10 cellular contexts compared by ENCODE assay signal in genomic region chr15:74793135-74794028, GRCh38. TPM values are rescaled to one million over a fixed set of nuclear protein-coding genes. Genes with fewer than 3 reads are reported as not detected.
A peak's percentile ranks its signal among the peaks of the same experiment; 100 is the strongest.
DNase-seq lines count a peak whose midpoint lies in the region; ATAC-seq, FAIRE-seq and TF ChIP-seq lines count a peak whose summit lies in the region.
"Had no signal": no experiment of that assay in that cellular context is flagged by ENCODE, and none has a peak within 500 bp of the region (broad histone marks: within the 10 kb centered on the region; RNA-seq: fewer than 3 reads in every experiment).

No MANE protein-coding gene starts in this region.

- POLR2A ChIA-PET in activated CD4-positive, alpha-beta T cell treated with anti-CD3 and anti-CD28 coated beads, Interleukin-2, amount 10 ng/mL, durations not matched to agents 7 days and 5 days (lab: Charles Lee): interaction anchor here (1.2 to 1.9 kb wide), 3 partner anchors 9 to 12 kb away, joined by 3 to 7 read pairs (median 5); partner anchors contain the start of gene CSK

- no peaks in the 10 kb centered on the region for H3K9me3 Mint-ChIP-seq in activated CD4-positive, alpha-beta T cell treated with anti-CD3 and anti-CD28 coated beads, Interleukin-2, amount 10 ng/mL, durations not matched to agents 7 days and 5 days
- H3K9me3 Mint-ChIP-seq: HFFc6, nephron had no signal

- CTCF ChIA-PET in activated CD4-positive, alpha-beta T cell treated with anti-CD3 and anti-CD28 coated beads, Interleukin-2, amount 10 ng/mL, durations not matched to agents 7 days and 5 days (lab: Charles Lee): interaction anchor here (0.6 to 27.9 kb wide), 17 partner anchors 6 to 162 kb away, joined by 3 to 930 read pairs (median 4); partner anchors contain the start of genes CPLX3, CSK and LMAN1L

- peaks cover 87% of the 10 kb centered on the region for H3K4me1 Mint-ChIP-seq in activated CD4-positive, alpha-beta T cell treated with anti-CD3 and anti-CD28 coated beads, Interleukin-2, amount 10 ng/mL, durations not matched to agents 7 days and 5 days

- no peak overlapping the region for H3K4me3 ChIP-seq in HFF-Myc (replicated peaks; ENCODE audit: low read depth, low read length)

- peak overlapping the region; percentile 38 for H3K4me3 Mint-ChIP-seq in activated CD4-positive, alpha-beta T cell treated with anti-CD3 and anti-CD28 coated beads, Interleukin-2, amount 10 ng/mL, durations not matched to agents 7 days and 5 days
- H3K4me3 Mint-ChIP-seq: HFFc6, nephron had no signal

- peak; percentile 15 for TF ChIP-seq CTCF in HFF-Myc (IDR thresholded peaks at IDR 0.05; ENCODE audit: low read depth, low read length, missing control alignments)

- H3K36me3 Mint-ChIP-seq in activated CD4-positive, alpha-beta T cell treated with anti-CD3 and anti-CD28 coated beads, Interleukin-2, amount 10 ng/mL, durations not matched to agents 7 days and 5 days (ENCODE audit: low read depth): peaks cover 54% of the 10 kb centered on the region

- no peak for ATAC-seq in GM18517 (IDR thresholded peaks at IDR 0.05; ENCODE audit: unreplicated experiment)
- no peak for ATAC-seq in GM21526 (IDR thresholded peaks at IDR 0.05; ENCODE audit: low FRiP score, unreplicated experiment)

- TF ChIP-seq POLR2A in GM12891 (IDR thresholded peaks at IDR 0.05; ENCODE audit: low read depth, low read length): no peak

- DNase-seq in HFF-Myc (ENCODE audit: extremely low read depth, low read depth) (no peak), dermis blood vessel endothelial cell (peak; percentile 60), NCI-H2029 (lab: John Stamatoyannopoulos, UW) (no peak), GM12891 (ENCODE audit: insufficient read length, low spot score) (no peak)
- DNase-seq in activated CD4-positive, alpha-beta T cell treated with anti-CD3 and anti-CD28 coated beads, Interleukin-2, amount 10 ng/mL, durations not matched to agents 7 days and 5 days: peak; percentile 72
- DNase-seq in stimulated activated CD4-positive, alpha-beta T cell treated with anti-CD3 and anti-CD28 coated beads, TNF-alpha, amount 100 ng/mL, for 24 hours (ENCODE audit: low read depth in 3 of 3): peak in 2 of 3 experiments; percentile 38 to 62
- DNase-seq: HFFc6 had no signal

- H3K27me3 Mint-ChIP-seq in activated CD4-positive, alpha-beta T cell treated with anti-CD3 and anti-CD28 coated beads, Interleukin-2, amount 10 ng/mL, durations not matched to agents 7 days and 5 days: no peaks in the 10 kb centered on the region

- no peak for FAIRE-seq in GM12891 (lab: Jason Lieb, UNC)

- peak overlapping the region; percentile 71 for H3K27ac Mint-ChIP-seq in activated CD4-positive, alpha-beta T cell treated with anti-CD3 and anti-CD28 coated beads, Interleukin-2, amount 10 ng/mL, durations not matched to agents 7 days and 5 days
- H3K27ac Mint-ChIP-seq: HFFc6, nephron had no signal

TF ChIP-seq in GM12891, 5 proteins besides CTCF, POLR2A, EP300 and RAD21:
- TF ChIP-seq PAX5 (IDR thresholded peaks at IDR 0.05; ENCODE audit: insufficient read depth, low read length, severe bottlenecking) (no peak), POU2F2 (IDR thresholded peaks at IDR 0.05; ENCODE audit: low read depth, low read length) (no peak), TAF1 (IDR thresholded peaks at IDR 0.05; ENCODE audit: low read depth, low read length) (no peak), SPI1 (IDR thresholded peaks at IDR 0.05; ENCODE audit: low read depth, low read length) (no peak), POLR2AphosphoS5 (IDR thresholded peaks at IDR 0.05; ENCODE audit: low read depth, low read length) (no peak)

RNA-seq across cellular contexts. Expression of gene CSK, which starts 11.5 kb away (rescaled TPM):
- total RNA-seq in activated CD4-positive, alpha-beta T cell treated with anti-CD3 and anti-CD28 coated beads, Interleukin-2, amount 10 ng/mL, durations not matched to agents 7 days and 5 days: 100 to 1,000 TPM; 315 to 348 TPM
- total RNA-seq in dermis blood vessel endothelial cell: 31.5 and 87.8 TPM in 2 replicates
- 116 TPM for polyA plus RNA-seq in GM12891 (2012; ENCODE audit: low read depth, missing spikeins)

RNA-seq across cellular contexts. Expression of gene LMAN1L, which starts 19.3 kb away (rescaled TPM):
- total RNA-seq in activated CD4-positive, alpha-beta T cell treated with anti-CD3 and anti-CD28 coated beads, Interleukin-2, amount 10 ng/mL, durations not matched to agents 7 days and 5 days: under 1 TPM; 0.87 to 0.92 TPM
- total RNA-seq in dermis blood vessel endothelial cell: not detected in 2 replicates
- polyA plus RNA-seq in GM12891 (2012; ENCODE audit: low read depth, missing spikeins): 0.28 TPM
- total RNA-seq: HFFc6 had no signal

RNA-seq across cellular contexts. Expression of gene CPLX3, which starts 33.0 kb away (rescaled TPM):
- under 1 TPM; 0.12 to 0.19 TPM for total RNA-seq in activated CD4-positive, alpha-beta T cell treated with anti-CD3 and anti-CD28 coated beads, Interleukin-2, amount 10 ng/mL, durations not matched to agents 7 days and 5 days
- not detected in 2 replicates for total RNA-seq in dermis blood vessel endothelial cell
- 0.15 TPM for polyA plus RNA-seq in GM12891 (2012; ENCODE audit: low read depth, missing spikeins)

RNA-seq across cellular contexts. Expression of gene CYP1A2, which starts 44.7 kb away (rescaled TPM):
- total RNA-seq in activated CD4-positive, alpha-beta T cell treated with anti-CD3 and anti-CD28 coated beads, Interleukin-2, amount 10 ng/mL, durations not matched to agents 7 days and 5 days: not detected
- total RNA-seq in dermis blood vessel endothelial cell: not detected in 2 replicates
- not detected for polyA plus RNA-seq in GM12891 (2012; ENCODE audit: low read depth, missing spikeins)
- total RNA-seq: HFFc6 had no signal

RNA-seq across cellular contexts. Expression of gene ULK3, which starts 49.6 kb away (rescaled TPM):
- 10 to 100 TPM; 56.6 to 66.4 TPM for total RNA-seq in activated CD4-positive, alpha-beta T cell treated with anti-CD3 and anti-CD28 coated beads, Interleukin-2, amount 10 ng/mL, durations not matched to agents 7 days and 5 days
- total RNA-seq in dermis blood vessel endothelial cell: 31.0 and 39.3 TPM in 2 replicates
- 16.3 TPM for polyA plus RNA-seq in GM12891 (2012; ENCODE audit: low read depth, missing spikeins)

Comparison
In these comparisons a context has a peak if more than half of its experiments do, and no peak if none do; other contexts are left out.
1. DNase-seq: peak in activated CD4-positive, alpha-beta T cell treated with anti-CD3 and anti-CD28 coated beads, Interleukin-2, amount 10 ng/mL, durations not matched to agents 7 days and 5 days (single experiment), dermis blood vessel endothelial cell (single experiment) and stimulated activated CD4-positive, alpha-beta T cell treated with anti-CD3 and anti-CD28 coated beads, TNF-alpha, amount 100 ng/mL, for 24 hours (2 of 3); none in HFF-Myc (single experiment), NCI-H2029 (single experiment) and GM12891 (single experiment).